ENCODE assay signal across 1 cellular context in genomic region chr12:109264943-109265650, GRCh38.
TF ChIP-seq lines count a peak whose summit lies in the region.

No MANE protein-coding gene starts in this region.

TF ChIP-seq in HepG2, 621 proteins besides CTCF, POLR2A, EP300 and RAD21:
- TF ChIP-seq, protein P1, sequence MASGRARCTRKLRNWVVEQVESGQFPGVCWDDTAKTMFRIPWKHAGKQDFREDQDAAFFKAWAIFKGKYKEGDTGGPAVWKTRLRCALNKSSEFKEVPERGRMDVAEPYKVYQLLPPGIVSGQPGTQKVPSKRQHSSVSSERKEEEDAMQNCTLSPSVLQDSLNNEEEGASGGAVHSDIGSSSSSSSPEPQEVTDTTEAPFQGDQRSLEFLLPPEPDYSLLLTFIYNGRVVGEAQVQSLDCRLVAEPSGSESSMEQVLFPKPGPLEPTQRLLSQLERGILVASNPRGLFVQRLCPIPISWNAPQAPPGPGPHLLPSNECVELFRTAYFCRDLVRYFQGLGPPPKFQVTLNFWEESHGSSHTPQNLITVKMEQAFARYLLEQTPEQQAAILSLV (CRISPR knock-in tag; IDR thresholded peaks at IDR 0.05; ENCODE audit: borderline replicate concordance): no peak
- no peak for TF ChIP-seq SKI (IDR thresholded peaks at IDR 0.05; ENCODE audit: partially characterized antibody)
- TF ChIP-seq BORCS8-MEF2B (CRISPR knock-in tag; IDR thresholded peaks at IDR 0.05): no peak
- TF ChIP-seq RARG (CRISPR knock-in tag; IDR thresholded peaks at IDR 0.05; ENCODE audit: low read depth): no peak
- TF ChIP-seq, protein P2, sequence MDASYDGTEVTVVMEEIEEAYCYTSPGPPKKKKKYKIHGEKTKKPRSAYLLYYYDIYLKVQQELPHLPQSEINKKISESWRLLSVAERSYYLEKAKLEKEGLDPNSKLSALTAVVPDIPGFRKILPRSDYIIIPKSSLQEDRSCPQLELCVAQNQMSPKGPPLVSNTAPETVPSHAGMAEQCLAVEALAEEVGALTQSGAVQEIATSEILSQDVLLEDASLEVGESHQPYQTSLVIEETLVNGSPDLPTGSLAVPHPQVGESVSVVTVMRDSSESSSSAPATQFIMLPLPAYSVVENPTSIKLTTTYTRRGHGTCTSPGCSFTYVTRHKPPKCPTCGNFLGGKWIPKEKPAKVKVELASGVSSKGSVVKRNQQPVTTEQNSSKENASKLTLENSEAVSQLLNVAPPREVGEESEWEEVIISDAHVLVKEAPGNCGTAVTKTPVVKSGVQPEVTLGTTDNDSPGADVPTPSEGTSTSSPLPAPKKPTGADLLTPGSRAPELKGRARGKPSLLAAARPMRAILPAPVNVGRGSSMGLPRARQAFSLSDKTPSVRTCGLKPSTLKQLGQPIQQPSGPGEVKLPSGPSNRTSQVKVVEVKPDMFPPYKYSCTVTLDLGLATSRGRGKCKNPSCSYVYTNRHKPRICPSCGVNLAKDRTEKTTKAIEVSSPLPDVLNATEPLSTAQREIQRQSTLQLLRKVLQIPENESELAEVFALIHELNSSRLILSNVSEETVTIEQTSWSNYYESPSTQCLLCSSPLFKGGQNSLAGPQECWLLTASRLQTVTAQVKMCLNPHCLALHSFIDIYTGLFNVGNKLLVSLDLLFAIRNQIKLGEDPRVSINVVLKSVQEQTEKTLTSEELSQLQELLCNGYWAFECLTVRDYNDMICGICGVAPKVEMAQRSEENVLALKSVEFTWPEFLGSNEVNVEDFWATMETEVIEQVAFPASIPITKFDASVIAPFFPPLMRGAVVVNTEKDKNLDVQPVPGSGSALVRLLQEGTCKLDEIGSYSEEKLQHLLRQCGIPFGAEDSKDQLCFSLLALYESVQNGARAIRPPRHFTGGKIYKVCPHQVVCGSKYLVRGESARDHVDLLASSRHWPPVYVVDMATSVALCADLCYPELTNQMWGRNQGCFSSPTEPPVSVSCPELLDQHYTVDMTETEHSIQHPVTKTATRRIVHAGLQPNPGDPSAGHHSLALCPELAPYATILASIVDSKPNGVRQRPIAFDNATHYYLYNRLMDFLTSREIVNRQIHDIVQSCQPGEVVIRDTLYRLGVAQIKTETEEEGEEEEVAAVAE (CRISPR knock-in tag; IDR thresholded peaks at IDR 0.05; ENCODE audit: borderline replicate concordance): no peak
- no peak for TF ChIP-seq TMF1 (CRISPR knock-in tag; IDR thresholded peaks at IDR 0.05; ENCODE audit: low read depth)
- TF ChIP-seq SUZ12 (IDR thresholded peaks at IDR 0.05; ENCODE audit: low read depth, low read length): no peak
- TF ChIP-seq ZNF788 (CRISPR knock-in tag; IDR thresholded peaks at IDR 0.05; ENCODE audit: borderline replicate concordance): no peak
- no peak for TF ChIP-seq ZFY (CRISPR knock-in tag; IDR thresholded peaks at IDR 0.05)
- no peak for TF ChIP-seq NFATC3 (CRISPR knock-in tag; IDR thresholded peaks at IDR 0.05)
- TF ChIP-seq, protein P3, sequence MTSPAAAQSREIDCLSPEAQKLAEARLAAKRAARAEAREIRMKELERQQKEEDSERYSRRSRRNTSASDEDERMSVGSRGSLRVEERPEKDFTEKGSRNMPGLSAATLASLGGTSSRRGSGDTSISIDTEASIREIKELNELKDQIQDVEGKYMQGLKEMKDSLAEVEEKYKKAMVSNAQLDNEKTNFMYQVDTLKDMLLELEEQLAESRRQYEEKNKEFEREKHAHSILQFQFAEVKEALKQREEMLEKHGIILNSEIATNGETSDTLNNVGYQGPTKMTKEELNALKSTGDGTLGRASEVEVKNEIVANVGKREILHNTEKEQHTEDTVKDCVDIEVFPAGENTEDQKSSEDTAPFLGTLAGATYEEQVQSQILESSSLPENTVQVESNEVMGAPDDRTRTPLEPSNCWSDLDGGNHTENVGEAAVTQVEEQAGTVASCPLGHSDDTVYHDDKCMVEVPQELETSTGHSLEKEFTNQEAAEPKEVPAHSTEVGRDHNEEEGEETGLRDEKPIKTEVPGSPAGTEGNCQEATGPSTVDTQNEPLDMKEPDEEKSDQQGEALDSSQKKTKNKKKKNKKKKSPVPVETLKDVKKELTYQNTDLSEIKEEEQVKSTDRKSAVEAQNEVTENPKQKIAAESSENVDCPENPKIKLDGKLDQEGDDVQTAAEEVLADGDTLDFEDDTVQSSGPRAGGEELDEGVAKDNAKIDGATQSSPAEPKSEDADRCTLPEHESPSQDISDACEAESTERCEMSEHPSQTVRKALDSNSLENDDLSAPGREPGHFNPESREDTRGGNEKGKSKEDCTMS (CRISPR knock-in tag; conservative IDR thresholded peaks at IDR 0.05): no peak
- TF ChIP-seq, protein P4, sequence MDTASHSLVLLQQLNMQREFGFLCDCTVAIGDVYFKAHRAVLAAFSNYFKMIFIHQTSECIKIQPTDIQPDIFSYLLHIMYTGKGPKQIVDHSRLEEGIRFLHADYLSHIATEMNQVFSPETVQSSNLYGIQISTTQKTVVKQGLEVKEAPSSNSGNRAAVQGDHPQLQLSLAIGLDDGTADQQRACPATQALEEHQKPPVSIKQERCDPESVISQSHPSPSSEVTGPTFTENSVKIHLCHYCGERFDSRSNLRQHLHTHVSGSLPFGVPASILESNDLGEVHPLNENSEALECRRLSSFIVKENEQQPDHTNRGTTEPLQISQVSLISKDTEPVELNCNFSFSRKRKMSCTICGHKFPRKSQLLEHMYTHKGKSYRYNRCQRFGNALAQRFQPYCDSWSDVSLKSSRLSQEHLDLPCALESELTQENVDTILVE (CRISPR knock-in tag; IDR thresholded peaks at IDR 0.05): no peak
- TF ChIP-seq ZNF318 (CRISPR knock-in tag; IDR thresholded peaks at IDR 0.05): no peak
- TF ChIP-seq TRIM22 (IDR thresholded peaks at IDR 0.05): no peak
- TF ChIP-seq SOX6 (IDR thresholded peaks at IDR 0.05): no peak
- TF ChIP-seq SOX6 (CRISPR knock-in tag; IDR thresholded peaks at IDR 0.05): no peak
